Comparison of ENCODE assay signal across 8 cellular contexts in genomic region chr12:14961466-14962155, GRCh38. TPM values are rescaled to one million over a fixed set of nuclear protein-coding genes. Genes with fewer than 3 reads are reported as not detected.
A peak's percentile ranks its signal among the peaks of the same experiment; 100 is the strongest.
DNase-seq lines count a peak whose midpoint lies in the region; ATAC-seq and TF ChIP-seq lines count a peak whose summit lies in the region.

TSS of gene ARHGDIB (minus strand) at chr12:14961601. CDS start at chr12:14950712, 10,889 bp downstream.

- peak within 1 kb of the TSS; percentile 72 for H4K91ac ChIP-seq in trophoblast cell (ENCODE audit: low read depth, low read length)

- no peak within 1 kb of the TSS for H2AFZ ChIP-seq in trophoblast cell (ENCODE audit: insufficient read depth, low read length, poor library complexity)

- peak within 1 kb of the TSS; percentile 45 for H3K4me2 ChIP-seq in trophoblast cell (ENCODE audit: low read length)

- CTCF ChIA-PET in Caco-2 (lab: Charles Lee): interaction anchor here (0.6 kb wide), 1 partner anchor 321 kb away, joined by 5 read pairs; no protein-coding TSS in a partner anchor

- no peak within 1 kb of the TSS for H3K9ac ChIP-seq in trophoblast cell (ENCODE audit: low read length)

- no peaks in the 10 kb centered on the region for H3K36me3 Mint-ChIP-seq in Caco-2 (ENCODE audit: insufficient read depth, unreplicated experiment)

- H4K12ac ChIP-seq in trophoblast cell (ENCODE audit: low read depth, low read length): peak within 1 kb of the TSS; percentile 48

- no peaks in the 10 kb centered on the region for H3K4me1 Mint-ChIP-seq in Caco-2 (ENCODE audit: low read depth, unreplicated experiment)

- no peak for DNase-seq in Caco-2
- peak; percentile 72 for DNase-seq in KG1 (lab: John Stamatoyannopoulos, UW)
- DNase-seq in activated CD4-positive, alpha-beta T cell treated with anti-CD3 and anti-CD28 coated beads, Interleukin-2, amount 50 U/mL, for 4 hours: peak; percentile 68 to 74
- DNase-seq in epithelial cell of esophagus (ENCODE audit: low read depth): peak; percentile 78
- peak; percentile 93 for DNase-seq in trophoblast cell
- no peak for DNase-seq in NCI-H187 (lab: John Stamatoyannopoulos, UW)
- no peak for DNase-seq in SW480 (ENCODE audit: low spot score)

- H3K27ac Mint-ChIP-seq in Caco-2 (ENCODE audit: unreplicated experiment): no peak within 1 kb of the TSS

- no peak within 1 kb of the TSS for H2AK5ac ChIP-seq in trophoblast cell (ENCODE audit: low read length)

- peak; percentile 63 for ATAC-seq in GM21515 (IDR thresholded peaks at IDR 0.05; ENCODE audit: unreplicated experiment)

- H3K9me3 ChIP-seq in Caco-2 (no peaks in the 10 kb centered on the region), trophoblast cell (ENCODE audit: insufficient read depth, low read depth, low read length) (no peaks in the 10 kb centered on the region)

- no peaks in the 10 kb centered on the region for H3K79me2 ChIP-seq in trophoblast cell (ENCODE audit: control insufficient read depth, insufficient read depth, low read length, poor library complexity)

- no peaks in the 10 kb centered on the region for H3K27me3 ChIP-seq in Caco-2 (replicated peaks; ENCODE audit: control insufficient read depth, insufficient read depth, low read length)
- no peaks in the 10 kb centered on the region for H3K27me3 ChIP-seq in trophoblast cell (ENCODE audit: insufficient read depth, low read length)

- POLR2A ChIA-PET in Caco-2 (lab: Charles Lee): no interaction called here

- H3K9me3 Mint-ChIP-seq in Caco-2 (ENCODE audit: unreplicated experiment): no peaks in the 10 kb centered on the region

- intact Hi-C loops in Caco-2 (cut with micrococcal nuclease; ENCODE audit: unreplicated experiment): no loop called here

- H3K4me3 ChIP-seq in Caco-2 (ENCODE audit: low read depth, low read length) (no peak within 1 kb of the TSS), epithelial cell of esophagus (ENCODE audit: low read length) (no peak within 1 kb of the TSS), trophoblast cell (ENCODE audit: low read depth, low read length) (no peak within 1 kb of the TSS)

- H2BK120ac ChIP-seq in trophoblast cell (ENCODE audit: insufficient read depth, low read length, poor library complexity): peak within 1 kb of the TSS; percentile 85

- peak within 1 kb of the TSS; percentile 71 for H4K8ac ChIP-seq in trophoblast cell (ENCODE audit: low read depth, low read length)

- H3K18ac ChIP-seq in trophoblast cell (ENCODE audit: low read length): peak within 1 kb of the TSS; percentile 73

- no peaks in the 10 kb centered on the region for H3K27me3 Mint-ChIP-seq in Caco-2 (ENCODE audit: insufficient read depth, unreplicated experiment)

- H3K79me1 ChIP-seq in trophoblast cell (ENCODE audit: low read length): peaks cover 22% of the 10 kb centered on the region

- peak within 1 kb of the TSS; percentile 62 for H2BK12ac ChIP-seq in trophoblast cell (ENCODE audit: low read length)

- H3K23ac ChIP-seq in trophoblast cell (ENCODE audit: low read length): no peak within 1 kb of the TSS

- no peak within 1 kb of the TSS for H3K4me3 Mint-ChIP-seq in Caco-2 (ENCODE audit: unreplicated experiment)

- no peak for TF ChIP-seq CTCF in Caco-2 (IDR thresholded peaks at IDR 0.05; ENCODE audit: insufficient read depth in 1 of 2, low read depth in 1 of 2, low read length in 1 of 2, severe bottlenecking in 1 of 2, unreplicated experiment in 1 of 2)
- TF ChIP-seq CTCF in epithelial cell of esophagus (IDR thresholded peaks at IDR 0.05; ENCODE audit: insufficient read depth, low read depth, low read length, missing control alignments): no peak

- H3K4ac ChIP-seq in trophoblast cell (ENCODE audit: low read depth, low read length): peak within 1 kb of the TSS; percentile 42

- H3K14ac ChIP-seq in trophoblast cell (ENCODE audit: low read length): no peak within 1 kb of the TSS

- H3K36me3 ChIP-seq in Caco-2 (ENCODE audit: control insufficient read depth, insufficient read depth, low read length) (no peaks in the 10 kb centered on the region), trophoblast cell (ENCODE audit: control insufficient read depth in 1 of 2, insufficient read depth in 2 of 2, low read length in 2 of 2) (no peaks in the 10 kb centered on the region)

- H3K27ac ChIP-seq in trophoblast cell (ENCODE audit: low read depth, low read length): peak within 1 kb of the TSS; percentile 89

- no TSS peak for BruUV-seq in Caco-2 (replicated peaks; lab: Mats Ljungman, UMichigan)

- H2BK5ac ChIP-seq in trophoblast cell (ENCODE audit: low read depth, low read length, poor library complexity): peak within 1 kb of the TSS; percentile 80

- no peaks in the 10 kb centered on the region for H3K4me1 ChIP-seq in Caco-2
- H3K4me1 ChIP-seq in trophoblast cell (ENCODE audit: control insufficient read depth in 1 of 2, insufficient read depth in 2 of 2, low read length in 2 of 2): peaks cover 15 to 23% of the 10 kb centered on the region in 2 experiments

- WGBS in trophoblast cell (ENCODE audit: extremely low coverage, insufficient coverage, insufficient read length): no CpG with 5 or more reads among the region's 14 CpGs

RNA-seq across cellular contexts. Expression of gene ARHGDIB, which starts in this region (rescaled TPM):
- 15.9 and 21.1 TPM in 2 replicates for total RNA-seq in Caco-2 (2022)
- 144 and 156 TPM in 2 replicates for polyA plus RNA-seq in trophoblast cell (2013)

Comparison
In these comparisons a context has a peak if more than half of its experiments do, and no peak if none do; other contexts are left out.
1. DNase-seq: peak in KG1 (single experiment), activated CD4-positive, alpha-beta T cell treated with anti-CD3 and anti-CD28 coated beads, Interleukin-2, amount 50 U/mL, for 4 hours (2 of 2), epithelial cell of esophagus (single experiment) and trophoblast cell (2 of 2); none in Caco-2 (0 of 2), NCI-H187 (0 of 2) and SW480 (single experiment).